In the genomic region with DNA sequence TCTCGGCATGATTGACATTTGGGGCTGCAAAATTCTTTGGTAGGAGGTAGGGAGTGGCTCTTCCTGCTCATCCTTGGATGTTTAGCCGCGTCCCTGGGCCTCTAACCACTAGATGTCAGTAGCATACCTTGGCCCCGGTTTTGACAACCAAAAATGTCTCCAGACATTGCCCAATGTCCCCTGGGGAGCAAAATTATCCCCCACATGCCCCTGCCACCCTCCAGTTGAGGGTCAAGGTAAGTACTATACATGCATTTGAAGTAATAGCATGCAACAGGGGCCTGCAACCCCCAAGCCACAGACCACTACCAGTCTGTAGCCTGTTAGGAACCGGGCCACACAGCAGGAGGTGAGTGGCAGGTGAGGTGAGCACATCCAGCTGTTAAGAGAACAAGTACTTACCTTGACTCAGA, we compare ENCODE assay signal across 10 cellular contexts. TPM values are rescaled to one million over a fixed set of nuclear protein-coding genes. Genes with fewer than 3 reads are reported as not detected.
DNase-seq lines count a peak whose midpoint lies in the region; ATAC-seq, FAIRE-seq and TF ChIP-seq lines count a peak whose summit lies in the region.
"Had no signal": no experiment of that assay in that cellular context is flagged by ENCODE, and none has a peak within 500 bp of the region (broad histone marks: within the 10 kb centered on the region; RNA-seq: fewer than 3 reads in every experiment).

No MANE protein-coding gene starts in this region.

- FAIRE-seq in GM12878 (lab: Jason Lieb, UNC) = no peak

- TF ChIP-seq POLR2A in GM12878 (IDR thresholded peaks at IDR 0.05; ENCODE audit: low read depth, low read length) = no peak

- RAD21 ChIA-PET in GM12878 (lab: Charles Lee; ENCODE audit: unreplicated experiment) = no interaction called here

- POLR2A ChIA-PET in GM12878 (lab: Charles Lee) = no interaction called here

- H3K79me2 ChIP-seq in DOHH2 (ENCODE audit: control insufficient read depth, low read length) = no peaks in the 10 kb centered on the region
- H3K79me2 ChIP-seq in GM12878 (ENCODE audit: control insufficient read depth, insufficient read depth, low read length) = no peaks in the 10 kb centered on the region

- TF ChIP-seq CTCF in DOHH2 (IDR thresholded peaks at IDR 0.05; ENCODE audit: low read depth, low read length, poor library complexity, severe bottlenecking) (peak; percentile 35), GM12878 (IDR thresholded peaks at IDR 0.05 in 2 of 3, conservative IDR thresholded peaks at IDR 0.05 in 1 of 3; ENCODE audit: control insufficient read depth in 2 of 3, extremely low read depth in 1 of 3, insufficient read depth in 1 of 3, low read depth in 3 of 3, low read length in 3 of 3) (peak; percentile 32 to 34 (median 34); a peak in 4 of 6 replicates)

- no peak for TF ChIP-seq EP300 in GM12878 (IDR thresholded peaks at IDR 0.05; ENCODE audit: borderline replicate concordance in 1 of 2, control insufficient read depth in 1 of 2, low read depth in 2 of 2, low read length in 2 of 2)

- in situ Hi-C loops in GM12878 (cut with MboI) = no loop called here

- H3K4me1 ChIP-seq in DOHH2 (ENCODE audit: control insufficient read depth, low read length) (no peaks in the 10 kb centered on the region), GM12878 (ENCODE audit: control insufficient read depth, insufficient read depth, low read length) (no peaks in the 10 kb centered on the region)
- H3K4me1 ChIP-seq: esophagus squamous epithelium had no signal

- H3K27me3 ChIP-seq in DOHH2 (ENCODE audit: control insufficient read depth, low read length) (no peaks in the 10 kb centered on the region), GM12878 (replicated peaks in 1 of 2; ENCODE audit: control insufficient read depth in 2 of 2, insufficient read depth in 2 of 2, low read length in 1 of 2) (peaks cover 0 to 1% of the 10 kb centered on the region in 2 experiments; a peak in 1 of 4 replicates)
- H3K27me3 ChIP-seq: esophagus squamous epithelium had no signal

- no peak overlapping the region for H2AFZ ChIP-seq in GM12878 (ENCODE audit: control insufficient read depth, low read depth, low read length)

- SMC1A ChIA-PET in GM12878 (lab: Charles Lee; ENCODE audit: uncharacterized antibody, unreplicated experiment) = interaction anchor here (0.6 kb wide), 1 partner anchor 438 kb away, joined by 3 read pairs; no protein-coding TSS in a partner anchor

- no peak overlapping the region for H3K27ac ChIP-seq in DOHH2 (ENCODE audit: low read depth, low read length)
- no peak overlapping the region for H3K27ac ChIP-seq in GM12878 (ENCODE audit: control insufficient read depth, insufficient read depth)
- H3K27ac ChIP-seq: esophagus squamous epithelium had no signal

- ATAC-seq in GM12878 (no peak), left lobe of liver (peak; percentile 80), HG02588 (IDR thresholded peaks at IDR 0.05; ENCODE audit: unreplicated experiment) (no peak)
- no peak for ATAC-seq in activated CD4-positive, CD25-positive, alpha-beta regulatory T cell treated with anti-CD3 and anti-CD28 coated beads, Interleukin-2, amount 50 U/mL, for 24 hours
- ATAC-seq: right cardiac atrium had no signal

- intact Hi-C loops in GM12878 (cut with micrococcal nuclease; ENCODE audit: unreplicated experiment) = no loop called here

- no peak overlapping the region for H3K4me3 ChIP-seq in DOHH2 (ENCODE audit: low read length)
- H3K4me3 ChIP-seq in GM12878 = no peak overlapping the region
- H3K4me3 ChIP-seq: esophagus squamous epithelium had no signal

- H3K9ac ChIP-seq in GM12878 (ENCODE audit: control insufficient read depth, insufficient read depth, low read length) = no peak overlapping the region

- peak; percentile 52 for TF ChIP-seq RAD21 in GM12878 (IDR thresholded peaks at IDR 0.05; ENCODE audit: insufficient read depth, low read depth, low read length)

- H3K36me3 ChIP-seq in DOHH2 (ENCODE audit: control insufficient read depth, low read length) (no peaks in the 10 kb centered on the region), GM12878 (ENCODE audit: control insufficient read depth in 2 of 2, insufficient read depth in 2 of 2, low read length in 1 of 2) (no peaks in the 10 kb centered on the region)
- H3K36me3 ChIP-seq: esophagus squamous epithelium had no signal

- H3K9me3 ChIP-seq in DOHH2 (ENCODE audit: control insufficient read depth, insufficient read depth, low read length) = no peaks in the 10 kb centered on the region
- no peaks in the 10 kb centered on the region for H3K9me3 ChIP-seq in GM12878 (replicated peaks; ENCODE audit: control insufficient read depth, insufficient read depth, low read length)
- H3K9me3 ChIP-seq: esophagus squamous epithelium had no signal

- H3F3A ChIP-seq in DOHH2 (ENCODE audit: control insufficient read depth, insufficient read depth) = no peaks in the 10 kb centered on the region

- CTCF ChIA-PET in GM12878 (lab: Yijun Ruan, JAX) = no interaction called here

- WGBS in GM12878 (ENCODE audit: insufficient coverage, insufficient replicate concordance, low lambda C conversion rate, missing lambda C conversion rate) = 39% methylated on average over 5 of the region's 5 CpGs

- H3K9me2 ChIP-seq in DOHH2 (replicated peaks; ENCODE audit: control insufficient read depth, low read length) = no peaks in the 10 kb centered on the region

- no TSS peak for BruUV-seq in GM12878 (replicated peaks; lab: Mats Ljungman, UMichigan)

- H4K20me1 ChIP-seq in DOHH2 (ENCODE audit: control insufficient read depth, insufficient read depth, low read depth, low read length) (no peaks in the 10 kb centered on the region), GM12878 (ENCODE audit: control insufficient read depth, insufficient read depth) (no peaks in the 10 kb centered on the region)

- H3K4me2 ChIP-seq in DOHH2 (ENCODE audit: low read length) (no peak overlapping the region), GM12878 (ENCODE audit: control insufficient read depth, insufficient read depth) (no peak overlapping the region)

- DNase-seq in HK-2 (ENCODE audit: unreplicated experiment) (peak; percentile 5), GM12878 (ENCODE audit: low read depth, low spot score) (no peak), left lobe of liver (ENCODE audit: low spot score) (peak; percentile 46), AML-193 (lab: John Stamatoyannopoulos, UW) (no peak), middle frontal gyrus (ENCODE audit: extremely low spot score, low spot score) (no peak)
- DNase-seq: esophagus squamous epithelium had no signal

TF ChIP-seq in GM12878, 131 proteins besides CTCF, POLR2A, EP300 and RAD21:
- TF ChIP-seq SIX5 (IDR thresholded peaks at IDR 0.05; ENCODE audit: low read depth, low read length, severe bottlenecking) = no peak
- TF ChIP-seq SMC3 (IDR thresholded peaks at IDR 0.05; ENCODE audit: borderline replicate concordance, low read length) = 0 out of 2 replicates have a peak, but pooled peaks have one; percentile 8

RNA-seq across cellular contexts. Expression of gene KIAA1210, which starts 17.6 kb away (rescaled TPM):
- total RNA-seq in GM12878 (2013; cell fraction: nucleolus; rRNA removed) = 0.63 and 0.64 TPM in 2 replicates
- total RNA-seq in GM12878 (2014; rRNA removed) = not detected in 2 replicates
- total RNA-seq in GM12878 (2014; rRNA removed; fragmentation: Illumina TruSeq; extraction: Trizol) = not detected in 2 replicates
- total RNA-seq in GM12878 (2021) = not detected in 2 replicates
- not detected for polyA plus RNA-seq in GM12878 (2011; ENCODE audit: low read depth)
- polyA plus RNA-seq in GM12878 (2011; rRNA removed) = 0.01 TPM in 2 replicates
- 0.01 TPM in 1 of 2 replicates, not detected in the other for polyA plus RNA-seq in GM12878 (2011; cell fraction: cytosol; rRNA removed)
- 0.03 TPM in 1 of 2 replicates, not detected in the other for polyA plus RNA-seq in GM12878 (2011; cell fraction: nucleus; rRNA removed)
- polyA plus RNA-seq in GM12878 (2012) = not detected in 2 replicates
- polyA plus RNA-seq in GM12878 (2014; fragmentation: Illumina TruSeq; extraction: Trizol) = 0.03 TPM in 1 of 2 replicates, not detected in the other
- not detected for polyA plus RNA-seq in GM12878 (2014; fragmentation: Nextera tagmentation; extraction: Ambion mirVana)
- not detected in 2 replicates for polyA plus RNA-seq in GM12878 (2014; rRNA removed)
- polyA plus RNA-seq in GM12878 (2016; fragmentation: Nextera tagmentation; extraction: Ambion mirVana) = not detected
- 0.05 TPM in 1 of 2 replicates, not detected in the other for polyA minus RNA-seq in GM12878 (2011; rRNA and poly(A)+ RNA removed)
- polyA minus RNA-seq in GM12878 (2011; cell fraction: cytosol; rRNA and poly(A)+ RNA removed) = not detected in 2 replicates
- polyA minus RNA-seq in GM12878 (2011; cell fraction: nucleus; rRNA and poly(A)+ RNA removed) = not detected in 2 replicates
- not detected for total RNA-seq in left lobe of liver
- total RNA-seq: esophagus squamous epithelium had no signal

Comparison
In these comparisons a context has a peak if more than half of its experiments do, and no peak if none do; other contexts are left out.
1. DNase-seq: peak in HK-2 (single experiment) and left lobe of liver (single experiment); none in GM12878 (single experiment), AML-193 (0 of 2) and middle frontal gyrus (single experiment).